In genomic region chr14:76941544-76942287, GRCh38 we compare ENCODE assay signal across 27 cellular contexts.
DNase-seq lines count a peak whose midpoint lies in the region; ATAC-seq and TF ChIP-seq lines count a peak whose summit lies in the region.
"Had no signal": no experiment of that assay in that cellular context is flagged by ENCODE, and none has a peak within 500 bp of the region (broad histone marks: within the 10 kb centered on the region; RNA-seq: fewer than 3 reads in every experiment).

No MANE protein-coding gene starts in this region.

- peaks cover 0 to 11% (median 6%) of the 10 kb centered on the region in 4 donors for H3K4me1 Mint-ChIP-seq in CD4-positive, CD25-positive, alpha-beta regulatory T cell
- H3K4me1 Mint-ChIP-seq in activated naive CD8-positive, alpha-beta T cell treated with anti-CD3 and anti-CD28 coated beads for 36 hours, result peaks cover 7% of the 10 kb centered on the region

- peak overlapping the region in 2 of 3 donors; percentile 20 to 59 for H3K27ac Mint-ChIP-seq in CD4-positive, CD25-positive, alpha-beta regulatory T cell
- peak overlapping the region; percentile 20 for H3K27ac Mint-ChIP-seq in activated naive CD8-positive, alpha-beta T cell treated with anti-CD3 and anti-CD28 coated beads for 36 hours
- H3K27ac Mint-ChIP-seq: activated B cell treated with CpG ODN at 0.5 μM for 24 hours had no signal

- peaks cover 0 to 2% (median 0%) of the 10 kb centered on the region in 7 donors for H3K9me3 Mint-ChIP-seq in CD4-positive, CD25-positive, alpha-beta regulatory T cell
- no peaks in the 10 kb centered on the region for H3K9me3 Mint-ChIP-seq in activated naive CD8-positive, alpha-beta T cell treated with anti-CD3 and anti-CD28 coated beads for 36 hours
- H3K9me3 Mint-ChIP-seq: activated B cell treated with CpG ODN at 0.5 μM for 24 hours; central memory CD8-positive, alpha-beta T cell; naive thymus-derived CD8-positive, alpha-beta T cell; stimulated activated naive CD8-positive, alpha-beta T cell treated with anti-CD3 and anti-CD28 coated beads, Interleukin-15, amount 100 ng/mL, for 72 hours had no signal

- H3K27me3 Mint-ChIP-seq in CD4-positive, CD25-positive, alpha-beta regulatory T cell, result no peaks in the 10 kb centered on the region
- no peaks in the 10 kb centered on the region for H3K27me3 Mint-ChIP-seq in activated naive CD8-positive, alpha-beta T cell treated with anti-CD3 and anti-CD28 coated beads for 36 hours
- H3K27me3 Mint-ChIP-seq: activated B cell treated with CpG ODN at 0.5 μM for 24 hours; central memory CD8-positive, alpha-beta T cell; naive thymus-derived CD8-positive, alpha-beta T cell had no signal

- no peak for ATAC-seq in CD4-positive, CD25-positive, alpha-beta regulatory T cell (ENCODE audit: low read depth in 2 of 2)
- ATAC-seq: esophagus mucosa; gastrocnemius medialis; naive thymus-derived CD8-positive, alpha-beta T cell; stimulated activated naive CD8-positive, alpha-beta T cell treated with anti-CD3 and anti-CD28 coated beads, Interleukin-15, amount 100 ng/mL, for 72 hours had no signal

- no peaks in the 10 kb centered on the region for H3K36me3 ChIP-seq in BE2C
- no peaks in the 10 kb centered on the region for H3K36me3 ChIP-seq in CD4-positive, CD25-positive, alpha-beta regulatory T cell (ENCODE audit: control insufficient read depth, insufficient read depth, low read length)
- H3K36me3 ChIP-seq: gastrocnemius medialis, HAP-1 had no signal

- no peak overlapping the region for H3K4me3 ChIP-seq in BE2C (ENCODE audit: low read depth, low read length)
- no peak overlapping the region for H3K4me3 ChIP-seq in CD4-positive, CD25-positive, alpha-beta regulatory T cell (ENCODE audit: low read depth, low read length)
- H3K4me3 ChIP-seq: gastrocnemius medialis, HAP-1, skin epidermis had no signal

- H3K27me3 ChIP-seq in BE2C, result no peaks in the 10 kb centered on the region
- H3K27me3 ChIP-seq in CD4-positive, CD25-positive, alpha-beta regulatory T cell (ENCODE audit: control insufficient read depth, insufficient read depth, low read length), result no peaks in the 10 kb centered on the region
- H3K27me3 ChIP-seq: gastrocnemius medialis had no signal

- peaks cover 35% of the 10 kb centered on the region for H3K4me1 ChIP-seq in BE2C
- peaks cover 3% of the 10 kb centered on the region for H3K4me1 ChIP-seq in CD4-positive, CD25-positive, alpha-beta regulatory T cell (ENCODE audit: control insufficient read depth, insufficient read depth, low read length, poor library complexity, severe bottlenecking)

- TF ChIP-seq CTCF in BE2C (IDR thresholded peaks at IDR 0.05; ENCODE audit: low read depth, low read length), result no peak

- no peaks in the 10 kb centered on the region for H3K9me3 ChIP-seq in BE2C
- H3K9me3 ChIP-seq in CD4-positive, CD25-positive, alpha-beta regulatory T cell (ENCODE audit: control insufficient read depth in 2 of 2, low read length in 2 of 2), result no peaks in the 10 kb centered on the region
- H3K9me3 ChIP-seq: gastrocnemius medialis, HAP-1 had no signal

- H3K27ac ChIP-seq in CD4-positive, CD25-positive, alpha-beta regulatory T cell (ENCODE audit: insufficient read depth, low read length, poor library complexity, severe bottlenecking), result no peak overlapping the region
- H3K27ac ChIP-seq: gastrocnemius medialis, skin epidermis had no signal

- H3K4me3 Mint-ChIP-seq in CD4-positive, CD25-positive, alpha-beta regulatory T cell, result no peak overlapping the region
- H3K4me3 Mint-ChIP-seq in activated naive CD8-positive, alpha-beta T cell treated with anti-CD3 and anti-CD28 coated beads for 36 hours, result no peak overlapping the region
- H3K4me3 Mint-ChIP-seq: activated B cell treated with CpG ODN at 0.5 μM for 24 hours; central memory CD8-positive, alpha-beta T cell; naive thymus-derived CD8-positive, alpha-beta T cell; stimulated activated naive CD8-positive, alpha-beta T cell treated with anti-CD3 and anti-CD28 coated beads, Interleukin-15, amount 100 ng/mL, for 72 hours had no signal

- DNase-seq in BE2C (peak; percentile 78), myocyte (ENCODE audit: low read depth) (peak; percentile 26), NCI-H1092 treated with DMSO at 0.1 percent for 48 hours (lab: John Stamatoyannopoulos, UW) (no peak), epidermal melanocyte (ENCODE audit: insufficient read length, low spot score) (no peak)
- no peak for DNase-seq in CD4-positive, CD25-positive, alpha-beta regulatory T cell
- no peak for DNase-seq in activated naive CD8-positive, alpha-beta T cell treated with anti-CD3 and anti-CD28 coated beads for 36 hours
- DNase-seq in activated CD4-positive, CD25-positive, alpha-beta regulatory T cell treated with anti-CD3 and anti-CD28 coated beads, Interleukin-2, amount 50 U/mL, for 72 hours, result no peak
- DNase-seq: activated B cell treated with CpG ODN at 0.5 μM for 24 hours; activated effector memory CD4-positive, alpha-beta T cell treated with Interleukin-2 at 50 U/mL for 16 hours; anterior cingulate cortex; COR-L47; gastrocnemius medialis; Karpas-422; kidney; mammary epithelial cell; naive thymus-derived CD8-positive, alpha-beta T cell; NCI-H1105 treated with DMSO at 0.1 percent for 48 hours; NCI-H2081 treated with DMSO at 0.1 percent for 48 hours; NCI-H510A; posterior cingulate gyrus; stimulated activated CD4-positive, alpha-beta T cell treated with anti-CD3 and anti-CD28 coated beads, Interleukin-4, amount 100 ng/mL, for 1 hour; stimulated activated naive CD8-positive, alpha-beta T cell treated with anti-CD3 and anti-CD28 coated beads, Interleukin-15, amount 100 ng/mL, for 72 hours; trophoblast cell had no signal

- H3K36me3 Mint-ChIP-seq in CD4-positive, CD25-positive, alpha-beta regulatory T cell, result no peaks in the 10 kb centered on the region
- no peaks in the 10 kb centered on the region for H3K36me3 Mint-ChIP-seq in activated naive CD8-positive, alpha-beta T cell treated with anti-CD3 and anti-CD28 coated beads for 36 hours
- H3K36me3 Mint-ChIP-seq: naive thymus-derived CD8-positive, alpha-beta T cell had no signal

Comparison
In these comparisons a context has a peak if more than half of its experiments do, and no peak if none do; other contexts are left out.
1. DNase-seq: peak in BE2C (single experiment) and myocyte (single experiment); none in CD4-positive, CD25-positive, alpha-beta regulatory T cell (0 of 3), activated naive CD8-positive, alpha-beta T cell treated with anti-CD3 and anti-CD28 coated beads for 36 hours (single experiment), NCI-H1092 treated with DMSO at 0.1 percent for 48 hours (single experiment), epidermal melanocyte (single experiment) and activated CD4-positive, CD25-positive, alpha-beta regulatory T cell treated with anti-CD3 and anti-CD28 coated beads, Interleukin-2, amount 50 U/mL, for 72 hours (single experiment).